ENCODE assay signal across 1 cellular context in the genomic region with DNA sequence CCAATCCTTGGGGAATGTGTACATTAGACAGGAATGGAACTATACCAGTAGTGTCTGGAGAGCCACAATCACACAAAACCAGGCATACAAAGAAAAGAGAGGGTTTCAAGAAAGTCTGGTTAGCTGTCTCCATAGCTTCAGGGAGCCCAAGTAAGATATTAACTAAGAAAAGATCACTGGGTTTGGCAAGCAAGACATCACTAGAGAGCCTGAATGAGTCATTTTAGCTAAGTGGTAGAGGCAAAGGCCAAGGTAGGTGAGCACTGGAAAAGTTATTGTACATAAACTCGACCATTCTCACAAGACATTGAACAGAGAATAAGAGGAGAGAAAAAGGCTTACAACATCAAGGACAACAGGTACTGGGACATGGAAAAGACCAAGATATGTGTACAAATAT.
TF ChIP-seq lines count a peak whose summit lies in the region.

No MANE protein-coding gene starts in this region.

TF ChIP-seq in WTC11, 78 proteins besides CTCF, POLR2A, EP300 and RAD21 (continued from another document):
- TF ChIP-seq, protein P1, sequence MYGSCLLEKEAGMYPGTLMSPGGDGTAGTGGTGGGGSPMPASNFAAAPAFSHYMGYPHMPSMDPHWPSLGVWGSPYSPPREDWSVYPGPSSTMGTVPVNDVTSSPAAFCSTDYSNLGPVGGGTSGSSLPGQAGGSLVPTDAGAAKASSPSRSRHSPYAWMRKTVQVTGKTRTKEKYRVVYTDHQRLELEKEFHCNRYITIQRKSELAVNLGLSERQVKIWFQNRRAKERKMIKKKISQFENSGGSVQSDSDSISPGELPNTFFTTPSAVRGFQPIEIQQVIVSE (CRISPR knock-in tag; IDR thresholded peaks at IDR 0.05; ENCODE audit: borderline replicate concordance), result no peak
- no peak for TF ChIP-seq MYBL2 (CRISPR knock-in tag; IDR thresholded peaks at IDR 0.05)
- no peak for TF ChIP-seq FOXJ3 (CRISPR knock-in tag; IDR thresholded peaks at IDR 0.05; ENCODE audit: borderline replicate concordance)
- TF ChIP-seq, protein P2, sequence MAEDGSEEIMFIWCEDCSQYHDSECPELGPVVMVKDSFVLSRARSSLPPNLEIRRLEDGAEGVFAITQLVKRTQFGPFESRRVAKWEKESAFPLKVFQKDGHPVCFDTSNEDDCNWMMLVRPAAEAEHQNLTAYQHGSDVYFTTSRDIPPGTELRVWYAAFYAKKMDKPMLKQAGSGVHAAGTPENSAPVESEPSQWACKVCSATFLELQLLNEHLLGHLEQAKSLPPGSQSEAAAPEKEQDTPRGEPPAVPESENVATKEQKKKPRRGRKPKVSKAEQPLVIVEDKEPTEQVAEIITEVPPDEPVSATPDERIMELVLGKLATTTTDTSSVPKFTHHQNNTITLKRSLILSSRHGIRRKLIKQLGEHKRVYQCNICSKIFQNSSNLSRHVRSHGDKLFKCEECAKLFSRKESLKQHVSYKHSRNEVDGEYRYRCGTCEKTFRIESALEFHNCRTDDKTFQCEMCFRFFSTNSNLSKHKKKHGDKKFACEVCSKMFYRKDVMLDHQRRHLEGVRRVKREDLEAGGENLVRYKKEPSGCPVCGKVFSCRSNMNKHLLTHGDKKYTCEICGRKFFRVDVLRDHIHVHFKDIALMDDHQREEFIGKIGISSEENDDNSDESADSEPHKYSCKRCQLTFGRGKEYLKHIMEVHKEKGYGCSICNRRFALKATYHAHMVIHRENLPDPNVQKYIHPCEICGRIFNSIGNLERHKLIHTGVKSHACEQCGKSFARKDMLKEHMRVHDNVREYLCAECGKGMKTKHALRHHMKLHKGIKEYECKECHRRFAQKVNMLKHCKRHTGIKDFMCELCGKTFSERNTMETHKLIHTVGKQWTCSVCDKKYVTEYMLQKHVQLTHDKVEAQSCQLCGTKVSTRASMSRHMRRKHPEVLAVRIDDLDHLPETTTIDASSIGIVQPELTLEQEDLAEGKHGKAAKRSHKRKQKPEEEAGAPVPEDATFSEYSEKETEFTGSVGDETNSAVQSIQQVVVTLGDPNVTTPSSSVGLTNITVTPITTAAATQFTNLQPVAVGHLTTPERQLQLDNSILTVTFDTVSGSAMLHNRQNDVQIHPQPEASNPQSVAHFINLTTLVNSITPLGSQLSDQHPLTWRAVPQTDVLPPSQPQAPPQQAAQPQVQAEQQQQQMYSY (CRISPR knock-in tag; IDR thresholded peaks at IDR 0.05), result no peak
- TF ChIP-seq ZNF121 (CRISPR knock-in tag; IDR thresholded peaks at IDR 0.05), result no peak
- TF ChIP-seq, protein P3, sequence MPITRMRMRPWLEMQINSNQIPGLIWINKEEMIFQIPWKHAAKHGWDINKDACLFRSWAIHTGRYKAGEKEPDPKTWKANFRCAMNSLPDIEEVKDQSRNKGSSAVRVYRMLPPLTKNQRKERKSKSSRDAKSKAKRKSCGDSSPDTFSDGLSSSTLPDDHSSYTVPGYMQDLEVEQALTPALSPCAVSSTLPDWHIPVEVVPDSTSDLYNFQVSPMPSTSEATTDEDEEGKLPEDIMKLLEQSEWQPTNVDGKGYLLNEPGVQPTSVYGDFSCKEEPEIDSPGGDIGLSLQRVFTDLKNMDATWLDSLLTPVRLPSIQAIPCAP (CRISPR knock-in tag; IDR thresholded peaks at IDR 0.05), result no peak
- TF ChIP-seq NR1H2 (CRISPR knock-in tag; IDR thresholded peaks at IDR 0.05), result no peak
- TF ChIP-seq TEAD4 (CRISPR knock-in tag; IDR thresholded peaks at IDR 0.05), result no peak
- TF ChIP-seq FOXP1 (CRISPR knock-in tag; IDR thresholded peaks at IDR 0.05; ENCODE audit: borderline replicate concordance), result no peak
- TF ChIP-seq, protein P4, sequence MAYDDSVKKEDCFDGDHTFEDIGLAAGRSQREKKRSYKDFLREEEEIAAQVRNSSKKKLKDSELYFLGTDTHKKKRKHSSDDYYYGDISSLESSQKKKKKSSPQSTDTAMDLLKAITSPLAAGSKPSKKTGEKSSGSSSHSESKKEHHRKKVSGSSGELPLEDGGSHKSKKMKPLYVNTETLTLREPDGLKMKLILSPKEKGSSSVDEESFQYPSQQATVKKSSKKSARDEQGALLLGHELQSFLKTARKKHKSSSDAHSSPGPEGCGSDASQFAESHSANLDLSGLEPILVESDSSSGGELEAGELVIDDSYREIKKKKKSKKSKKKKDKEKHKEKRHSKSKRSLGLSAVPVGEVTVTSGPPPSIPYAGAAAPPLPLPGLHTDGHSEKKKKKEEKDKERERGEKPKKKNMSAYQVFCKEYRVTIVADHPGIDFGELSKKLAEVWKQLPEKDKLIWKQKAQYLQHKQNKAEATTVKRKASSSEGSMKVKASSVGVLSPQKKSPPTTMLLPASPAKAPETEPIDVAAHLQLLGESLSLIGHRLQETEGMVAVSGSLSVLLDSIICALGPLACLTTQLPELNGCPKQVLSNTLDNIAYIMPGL (CRISPR knock-in tag; IDR thresholded peaks at IDR 0.05), result no peak
- TF ChIP-seq NR3C1 (CRISPR knock-in tag; conservative IDR thresholded peaks at IDR 0.05; ENCODE audit: low read depth), result no peak
